Comparison of ENCODE assay signal across 37 cellular contexts in the genomic region with DNA sequence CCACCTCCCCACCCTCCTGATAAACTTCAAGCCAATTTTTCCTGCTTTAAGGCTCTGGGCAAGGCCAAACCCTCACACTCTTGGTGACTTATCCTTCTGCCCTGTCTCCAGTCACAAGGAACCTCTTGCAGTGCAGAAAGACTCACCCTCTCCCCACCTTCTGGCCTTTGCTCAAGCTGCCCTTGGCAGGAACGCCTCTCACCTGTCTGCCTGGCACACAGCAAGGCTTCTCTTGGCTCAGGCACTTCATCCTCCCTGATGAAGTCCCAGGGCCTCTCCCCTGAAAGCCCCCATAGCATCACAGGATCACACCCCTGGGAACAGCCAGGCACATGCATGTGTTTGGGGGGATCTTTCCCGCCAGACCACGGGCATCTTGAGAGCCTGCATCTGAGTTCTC.
"Had no signal": no experiment of that assay in that cellular context is flagged by ENCODE, and none has a peak within 500 bp of the region (broad histone marks: within the 10 kb centered on the region; RNA-seq: fewer than 3 reads in every experiment).

No MANE protein-coding gene starts in this region.

- H3K27ac Mint-ChIP-seq: activated CD4-positive, alpha-beta T cell treated with anti-CD3 and anti-CD28 coated beads, Interleukin-2, amount 10 ng/mL, durations not matched to agents 24 days and 14 days; activated CD8-positive, alpha-beta T cell treated with anti-CD3 and anti-CD28 coated beads for 36 hours; activated naive CD4-positive, alpha-beta T cell treated with anti-CD3 and anti-CD28 coated beads, Interleukin-2, amount 50 U/mL, for 24 hours; activated naive CD8-positive, alpha-beta T cell treated with anti-CD3 and anti-CD28 coated beads, Interleukin-2, amount 10 ng/mL, durations not matched to agents 7 days and 5 days; activated T-cell treated with anti-CD3 and anti-CD28 coated beads, Interleukin-2, amount 50 U/mL, for 24 hours; activated T-helper 2 cell treated with anti-CD3 and anti-CD28 coated beads, Interferon-gamma antibody, Interleukin-2, Interleukin-4, amounts not matched to agents 10 μg/mL and 5 μg/mL and 100 μg/mL, durations not matched to agents 14 hours and 24 hours and 36 hours had no signal

- H3K27me3 ChIP-seq: body of pancreas, breast epithelium, Peyer's patch had no signal

- H3K27me3 Mint-ChIP-seq: activated CD4-positive, alpha-beta T cell treated with anti-CD3 and anti-CD28 coated beads, Interleukin-2, amount 10 ng/mL, durations not matched to agents 24 days and 14 days; activated CD8-positive, alpha-beta T cell treated with anti-CD3 and anti-CD28 coated beads for 36 hours had no signal

- H3K9me3 Mint-ChIP-seq: activated naive CD8-positive, alpha-beta T cell treated with anti-CD3 and anti-CD28 coated beads, Interleukin-2, amount 10 ng/mL, durations not matched to agents 7 days and 5 days had no signal

- ATAC-seq: activated CD8-positive, alpha-beta T cell treated with anti-CD3 and anti-CD28 coated beads for 36 hours; body of pancreas; K562; PC-3; Right ventricle myocardium inferior had no signal

- H3K4me1 ChIP-seq: body of pancreas, breast epithelium, Peyer's patch had no signal

- FAIRE-seq: astrocyte, K562 had no signal

- H3K4me3 Mint-ChIP-seq: activated CD4-positive, alpha-beta T cell treated with anti-CD3 and anti-CD28 coated beads, Interleukin-2, amount 10 ng/mL, durations not matched to agents 24 days and 14 days; activated CD8-positive, alpha-beta T cell treated with anti-CD3 and anti-CD28 coated beads for 36 hours; activated naive CD4-positive, alpha-beta T cell treated with anti-CD3 and anti-CD28 coated beads, Interleukin-2, amount 50 U/mL, for 24 hours; activated naive CD8-positive, alpha-beta T cell treated with anti-CD3 and anti-CD28 coated beads, Interleukin-2, amount 10 ng/mL, durations not matched to agents 7 days and 5 days; activated T-cell treated with anti-CD3 and anti-CD28 coated beads, Interleukin-2, amount 50 U/mL, for 24 hours had no signal

- H3K36me3 ChIP-seq: breast epithelium, Peyer's patch, WERI-Rb-1 had no signal

- DNase-seq: activated CD4-positive, alpha-beta T cell treated with anti-CD3 and anti-CD28 coated beads for 1 hour; activated CD4-positive, alpha-beta T cell treated with anti-CD3 and anti-CD28 coated beads, Interleukin-2, amount 10 ng/mL, durations not matched to agents 24 days and 14 days; activated CD4-positive, alpha-beta T cell treated with anti-CD3 and anti-CD28 coated beads, Interleukin-2, amount 50 U/mL, for 4 hours; activated CD4-positive, CD25-positive, alpha-beta regulatory T cell; activated CD8-positive, alpha-beta T cell treated with anti-CD3 and anti-CD28 coated beads for 36 hours; activated gamma-delta T cell; activated naive CD4-positive, alpha-beta T cell treated with Interleukin-2 at 50 U/mL for 16 hours; activated naive CD8-positive, alpha-beta T cell treated with anti-CD3 and anti-CD28 coated beads, Interleukin-2, amount 10 ng/mL, durations not matched to agents 7 days and 5 days; activated T-cell treated with anti-CD3 and anti-CD28 coated beads, Interleukin-2, amount 50 U/mL, for 24 hours; amygdala; body of pancreas; caudate nucleus; NCI-H1092 treated with DMSO at 0.1 percent for 48 hours; NCI-H1417; NCI-H187 treated with DMSO at 0.1 percent for 48 hours; NCI-H2081; NCI-H2171 treated with DMSO at 0.1 percent for 48 hours; NCI-H2227 treated with DMSO at 0.1 percent for 48 hours; NCI-H446; NCI-H510A treated with DMSO at 0.1 percent for 48 hours; NCI-H526 treated with DMSO at 0.1 percent for 48 hours; NCI-H82; NK-92 treated with Interleukin-12 subunit alpha and Interleukin-12 subunit beta, amount 100 ng/mL, for 24 hours; PC-3; RPMI8226; SIG-M5; SW 1271; T-helper 1 cell; T1000; WERI-Rb-1 had no signal

- H3K4me3 ChIP-seq: body of pancreas, breast epithelium, K562, Peyer's patch had no signal

- H3K27ac ChIP-seq: body of pancreas, breast epithelium, Peyer's patch, WERI-Rb-1 had no signal

- H3K4me1 Mint-ChIP-seq: activated CD4-positive, alpha-beta T cell treated with anti-CD3 and anti-CD28 coated beads, Interleukin-2, amount 10 ng/mL, durations not matched to agents 24 days and 14 days; activated naive CD4-positive, alpha-beta T cell treated with anti-CD3 and anti-CD28 coated beads, Interleukin-2, amount 50 U/mL, for 24 hours; activated naive CD8-positive, alpha-beta T cell treated with anti-CD3 and anti-CD28 coated beads, Interleukin-2, amount 10 ng/mL, durations not matched to agents 7 days and 5 days had no signal
